In genomic region chr12:51047655-51048540, GRCh38 we compare ENCODE assay signal across 8 cellular contexts. TPM values are rescaled to one million over a fixed set of nuclear protein-coding genes. Genes with fewer than 3 reads are reported as not detected.
DNase-seq lines count a peak whose midpoint lies in the region; ATAC-seq, FAIRE-seq and TF ChIP-seq lines count a peak whose summit lies in the region.

Gene LETMD1, plus strand, starts transcription at chr12:51048327. Its CDS starts 30 bp downstream, at chr12:51048357.

- H3K4me1 ChIP-seq in A549 (peaks cover 10% of the 10 kb centered on the region; the same call in 2 of the 3 replicates), body of pancreas (peaks cover 17% of the 10 kb centered on the region), sigmoid colon (peaks cover 0 to 26% (median 21%) of the 10 kb centered on the region in 4 donors)

- POLR2A ChIA-PET in A549 (lab: Yijun Ruan, JAX), result interaction anchor here (1.0 to 1.1 kb wide), 3 partner anchors 14 to 284 kb away, joined by 3 read pairs; partner anchors contain the start of gene ATF1

- H3K4me2 ChIP-seq in A549, result peak within 1 kb of the TSS; percentile 93

- H3K9me3 ChIP-seq in A549 (no peaks in the 10 kb centered on the region), body of pancreas (no peaks in the 10 kb centered on the region), sigmoid colon (no peaks in the 10 kb centered on the region)

- peak; percentile 99 for DNase-seq in A549 (ENCODE audit: low read depth in 1 of 2, low spot score in 1 of 2)
- peak; percentile 99 for DNase-seq in NCI-H2107 treated with DMSO at 0.1 percent for 48 hours (lab: John Stamatoyannopoulos, UW; ENCODE audit: unreplicated experiment)
- DNase-seq in body of pancreas, result peak; percentile 94 to 98 (median 96)
- DNase-seq in iPS DF 4.7 (ENCODE audit: extremely low read depth, low spot score), result peak; percentile 96
- peak; percentile 98 for DNase-seq in sigmoid colon

- CTCF ChIA-PET in A549 (lab: Yijun Ruan, JAX), result interaction anchor here (0.7 to 1.6 kb wide), 13 partner anchors 9 to 450 kb away, joined by 3 to 8 read pairs (median 4); no protein-coding TSS in a partner anchor

- H3K36me3 ChIP-seq in body of pancreas (replicated peaks in 1 of 2; ENCODE audit: insufficient read depth in 1 of 2, low read depth in 2 of 2) (no peaks in the 10 kb centered on the region), sigmoid colon (peaks cover 0 to 28% (median 4%) of the 10 kb centered on the region in 4 donors)

- peak; percentile 95 for TF ChIP-seq CTCF in A549 (IDR thresholded peaks at IDR 0.05)
- peak; percentile 76 to 97 (median 92) for TF ChIP-seq CTCF in body of pancreas (IDR thresholded peaks at IDR 0.05)
- peak; percentile 80 to 89 (median 87) for TF ChIP-seq CTCF in sigmoid colon (IDR thresholded peaks at IDR 0.05)

- FAIRE-seq in A549 (lab: Jason Lieb, UNC), result peak; percentile 83
- FAIRE-seq in TTC549 (lab: Jason Lieb, UNC), result peak; percentile 80

- WGBS in A549 (ENCODE audit: missing lambda C conversion rate), result 5% methylated on average over 50 of the region's 51 CpGs
- 4 to 5% methylated on average over 32 to 47 of the region's 51 CpGs for WGBS in body of pancreas, 2 donors
- WGBS in sigmoid colon, 2 donors, result 3 to 4% methylated on average over 51 of the region's 51 CpGs

- peak; percentile 72 to 73 for TF ChIP-seq RAD21 in A549 (conservative IDR thresholded peaks at IDR 0.05 in 1 of 2, IDR thresholded peaks at IDR 0.05 in 1 of 2)

- ATAC-seq in A549 (peak; percentile 99 to 100), HG03066 (IDR thresholded peaks at IDR 0.05; ENCODE audit: low read depth, unreplicated experiment) (peak; percentile 88), body of pancreas (peak; percentile 99)

- TF ChIP-seq EP300 in A549 (IDR thresholded peaks at IDR 0.05) (no peak), sigmoid colon (IDR thresholded peaks at IDR 0.05) (no peak)

- TF ChIP-seq POLR2A in A549 (IDR thresholded peaks at IDR 0.05; ENCODE audit: low read length) (peak; percentile 69), GM18526 (IDR thresholded peaks at IDR 0.05; ENCODE audit: extremely low read depth, insufficient read length) (peak; percentile 90), body of pancreas (IDR thresholded peaks at IDR 0.05) (peak; percentile 78 to 95 (median 89)), sigmoid colon (IDR thresholded peaks at IDR 0.05) (peak; percentile 50 to 56)

- intact Hi-C loops in body of pancreas (cut with DNase I) (no loop called here), sigmoid colon (cut with DNase I) (loop anchor here (1.0 to 5.0 kb wide), 7 partner anchors 21 to 293 kb away; partner anchors contain the start of genes CSRNP2, DAZAP2, POU6F1 and SLC11A2)

- H3K4me3 ChIP-seq in A549, result peak within 1 kb of the TSS; percentile 72
- peak within 1 kb of the TSS; percentile 69 to 93 for H3K4me3 ChIP-seq in body of pancreas
- peak within 1 kb of the TSS; percentile 71 to 83 (median 77) for H3K4me3 ChIP-seq in sigmoid colon

- no peaks in the 10 kb centered on the region for H3K27me3 ChIP-seq in body of pancreas
- no peaks in the 10 kb centered on the region for H3K27me3 ChIP-seq in sigmoid colon

- H3K27ac ChIP-seq in A549, result peak within 1 kb of the TSS; percentile 90 to 92
- peak within 1 kb of the TSS; percentile 86 to 98 (median 97) for H3K27ac ChIP-seq in body of pancreas
- H3K27ac ChIP-seq in sigmoid colon, result peak within 1 kb of the TSS; percentile 89 to 95 (median 92)

TF ChIP-seq in A549, 52 proteins besides CTCF, POLR2A, EP300 and RAD21 (continues in another document):
- TF ChIP-seq TFCP2L1 (CRISPR knock-in tag; IDR thresholded peaks at IDR 0.05), result 0 out of 2 replicates have a peak, but pooled peaks have one; percentile 21
- peak; percentile 66 to 81; a peak in 4 of 5 replicates for TF ChIP-seq JUN (IDR thresholded peaks at IDR 0.05)
- no peak for TF ChIP-seq JUNB (IDR thresholded peaks at IDR 0.05)
- TF ChIP-seq HOXB13 (CRISPR knock-in tag; IDR thresholded peaks at IDR 0.05; ENCODE audit: low read depth), result no peak
- TF ChIP-seq SMC3 (IDR thresholded peaks at IDR 0.05), result peak; percentile 69
- TF ChIP-seq SREBF2 (IDR thresholded peaks at IDR 0.05), result no peak
- 0 out of 2 replicates have a peak, but pooled peaks have one; percentile 30 for TF ChIP-seq PBX3 (IDR thresholded peaks at IDR 0.05)
- TF ChIP-seq PHF8 (IDR thresholded peaks at IDR 0.05; ENCODE audit: borderline replicate concordance, low read depth), result peak; percentile 83; the same call in 1 of the 2 replicates
- peak; percentile 47; the same call in 1 of the 2 replicates for TF ChIP-seq EHF (CRISPR knock-in tag; IDR thresholded peaks at IDR 0.05)
- peak; percentile 87 for TF ChIP-seq KDM5A (IDR thresholded peaks at IDR 0.05)
- TF ChIP-seq MAX (IDR thresholded peaks at IDR 0.05), result peak; percentile 95
- TF ChIP-seq ESRRA (IDR thresholded peaks at IDR 0.05; ENCODE audit: borderline replicate concordance, low read length), result 0 out of 2 replicates have a peak, but pooled peaks have one; percentile 56
- peak; percentile 82 for TF ChIP-seq E2F6 (IDR thresholded peaks at IDR 0.05; ENCODE audit: borderline replicate concordance, low read depth)
- TF ChIP-seq USF2 (IDR thresholded peaks at IDR 0.05), result no peak
- TF ChIP-seq HOXA7 (CRISPR knock-in tag; IDR thresholded peaks at IDR 0.05), result no peak
- TF ChIP-seq RFX5 (IDR thresholded peaks at IDR 0.05), result peak; percentile 57; the same call in 1 of the 2 replicates
- TF ChIP-seq REST (IDR thresholded peaks at IDR 0.05), result peak; percentile 34; the same call in 1 of the 2 replicates

RNA-seq across cellular contexts. Expression of gene LETMD1, which starts in this region (rescaled TPM):
- polyA plus RNA-seq in A549 (2011; rRNA removed) (72.9 and 83.0 TPM in 2 replicates), A549 (2017; fragmentation: RNase III; extraction: RNeasy Plus Mini Kit Qiagen cat#74134 plus additional on column Dnase treatment) (29.6 to 35.9 TPM (median 31.5 TPM) in 3 replicates), sigmoid colon (10 to 100 TPM; 37.0 to 66.0 (median 55.3) TPM)
- 32.0 and 43.0 TPM in 2 replicates for polyA plus RNA-seq in A549 (2012; cell fraction: cytosol; rRNA removed)
- 61.9 and 103 TPM in 2 replicates for polyA plus RNA-seq in A549 (2012; cell fraction: nucleus; rRNA removed)
- polyA minus RNA-seq in A549 (2011; rRNA and poly(A)+ RNA removed), result 41.2 and 41.8 TPM in 2 replicates
- total RNA-seq in body of pancreas (10 to 100 TPM; 57.4 to 71.6 TPM), sigmoid colon (10 to 100 TPM; 59.5 to 87.2 (median 72.4) TPM)

Comparison
In these comparisons a context has a peak if more than half of its experiments do, and no peak if none do; other contexts are left out.
1. Peak in every context shown above with its lines: DNase-seq, ATAC-seq, H3K4me3 ChIP-seq and H3K27ac ChIP-seq.